Comparison of ENCODE assay signal across 33 cellular contexts in genomic region chr3:102553876-102554275, GRCh38.
DNase-seq lines count a peak whose midpoint lies in the region; ATAC-seq, FAIRE-seq and TF ChIP-seq lines count a peak whose summit lies in the region.
"Had no signal": no experiment of that assay in that cellular context is flagged by ENCODE, and none has a peak within 500 bp of the region (broad histone marks: within the 10 kb centered on the region; RNA-seq: fewer than 3 reads in every experiment).

No MANE protein-coding gene starts in this region.

- DNase-seq in PC-3 (peak; percentile 16), frontal cortex (ENCODE audit: low spot score in 2 of 2) (no peak), kidney (no peak), epidermal melanocyte (ENCODE audit: insufficient read length, low spot score) (no peak), 8988T (no peak), globus pallidus (ENCODE audit: low spot score) (no peak), activated gamma-delta T cell (lab: John Stamatoyannopoulos, UW) (no peak)
- DNase-seq: ACHN; AML-193; BE2C; C1 segment of cervical spinal cord; Caco-2; Calu3; CD4-positive, alpha-beta memory T cell; CD4-positive, alpha-beta T cell; CD4-positive, CD25-positive, alpha-beta regulatory T cell; CD8-positive, alpha-beta memory T cell; CD8-positive, alpha-beta T cell; COR-L47; DMS 273 treated with DMSO at 0.1 percent for 48 hours; DMS153; DMS53; DMS79; DMS79 treated with DMSO at 0.1 percent for 48 hours; DND-41; EL had no signal

- H3K79me2 ChIP-seq in PC-3 (ENCODE audit: low read length), result no peaks in the 10 kb centered on the region

- no peaks in the 10 kb centered on the region for H3K27me3 ChIP-seq in PC-3 (ENCODE audit: low read length)
- H3K27me3 ChIP-seq: BE2C; BLaER1; BLaER1 treated with 17β-estradiol and CSF1 and Interleukin-3, amounts not matched to agents 10 nM and 100 nM had no signal

- intact Hi-C loops in PC-3 (cut with micrococcal nuclease), result loop anchor here (1.0 kb wide), 1 partner anchor 22 kb away; no protein-coding TSS in a partner anchor
- intact Hi-C loops in kidney (cut with DNase I), result no loop called here

- no TSS peak for BruUV-seq in PC-3 (replicated peaks; lab: Mats Ljungman, UMichigan)

- TF ChIP-seq CTCF in PC-3 (conservative IDR thresholded peaks at IDR 0.05; ENCODE audit: low read depth, low read length) (no peak), kidney (IDR thresholded peaks at IDR 0.05; ENCODE audit: borderline replicate concordance, extremely low read depth, insufficient read depth) (no peak)

- H3K4me2 ChIP-seq in PC-3 (ENCODE audit: low read length), result no peak overlapping the region
- H3K4me2 ChIP-seq: A549; BLaER1; BLaER1 treated with 17β-estradiol and CSF1 and Interleukin-3, amounts not matched to agents 10 nM and 100 nM had no signal

- no peaks in the 10 kb centered on the region for H3F3A ChIP-seq in PC-3 (ENCODE audit: low read length, unreplicated experiment)

- CTCF ChIA-PET in PC-3 (lab: Charles Lee), result no interaction called here

- H3K27ac ChIP-seq in PC-3 (ENCODE audit: low read length), result no peak overlapping the region
- no peak overlapping the region for H3K27ac ChIP-seq in kidney (ENCODE audit: low read depth in 2 of 2, low read length in 2 of 2)
- H3K27ac ChIP-seq: 22Rv1; A549; BLaER1; BLaER1 treated with 17β-estradiol and CSF1 and Interleukin-3, amounts not matched to agents 10 nM and 100 nM; C4-2B had no signal

- POLR2A ChIA-PET in PC-3 (lab: Charles Lee; ENCODE audit: unreplicated experiment), result no interaction called here

- H4K20me1 ChIP-seq in PC-3 (ENCODE audit: low read length), result no peaks in the 10 kb centered on the region
- H4K20me1 ChIP-seq: BLaER1; BLaER1 treated with 17β-estradiol and CSF1 and Interleukin-3, amounts not matched to agents 10 nM and 100 nM had no signal

- FAIRE-seq in A204.1 (lab: Jason Lieb, UNC) (peak; percentile 46), frontal cortex (lab: Jason Lieb, UNC) (peak; percentile 64), kidney (lab: Jason Lieb, UNC) (peak; percentile 55)
- FAIRE-seq: A549, D721Med had no signal

- H2AFZ ChIP-seq in PC-3 (ENCODE audit: low read length), result no peak overlapping the region

- H3K4me1 ChIP-seq in PC-3 (ENCODE audit: insufficient read depth, low read length) (no peaks in the 10 kb centered on the region), kidney (ENCODE audit: control insufficient read depth in 1 of 2, insufficient read depth in 1 of 2, low read depth in 1 of 2, low read length in 2 of 2) (no peaks in the 10 kb centered on the region)
- H3K4me1 ChIP-seq: A549; BE2C; BLaER1; BLaER1 treated with 17β-estradiol and CSF1 and Interleukin-3, amounts not matched to agents 10 nM and 100 nM; Caco-2 had no signal

- H3K36me3 ChIP-seq in PC-3 (ENCODE audit: low read depth, low read length), result no peaks in the 10 kb centered on the region
- no peaks in the 10 kb centered on the region for H3K36me3 ChIP-seq in kidney (ENCODE audit: control insufficient read depth in 1 of 2, insufficient read depth in 2 of 2, low read length in 2 of 2)
- H3K36me3 ChIP-seq: BE2C; BLaER1; BLaER1 treated with 17β-estradiol and CSF1 and Interleukin-3, amounts not matched to agents 10 nM and 100 nM had no signal

- no peaks in the 10 kb centered on the region for H3K9me3 ChIP-seq in PC-3 (ENCODE audit: low read length)
- no peaks in the 10 kb centered on the region for H3K9me3 ChIP-seq in kidney (ENCODE audit: control insufficient read depth in 1 of 2, low read length in 2 of 2)
- H3K9me3 ChIP-seq: A549; BE2C; BLaER1; BLaER1 treated with 17β-estradiol and CSF1 and Interleukin-3, amounts not matched to agents 10 nM and 100 nM; Caco-2 had no signal

- peak; percentile 99 for ATAC-seq in PC-3
- ATAC-seq: A549; CD8-positive, alpha-beta T cell had no signal

- H3K9me2 ChIP-seq in PC-3 (replicated peaks; ENCODE audit: low read length), result no peaks in the 10 kb centered on the region

- no peak overlapping the region for H3K9ac ChIP-seq in PC-3 (ENCODE audit: low read length)
- no peak overlapping the region for H3K9ac ChIP-seq in kidney (ENCODE audit: low read length in 2 of 2)
- H3K9ac ChIP-seq: BLaER1; BLaER1 treated with 17β-estradiol and CSF1 and Interleukin-3, amounts not matched to agents 10 nM and 100 nM had no signal

- H3K4me3 ChIP-seq in PC-3 (ENCODE audit: low read length) (no peak overlapping the region), kidney (ENCODE audit: low read length in 2 of 2) (no peak overlapping the region)
- H3K4me3 ChIP-seq: A549; BLaER1; BLaER1 treated with 17β-estradiol and CSF1 and Interleukin-3, amounts not matched to agents 10 nM and 100 nM had no signal
